Comparison of ENCODE assay signal across 1 cellular context in the genomic region with DNA sequence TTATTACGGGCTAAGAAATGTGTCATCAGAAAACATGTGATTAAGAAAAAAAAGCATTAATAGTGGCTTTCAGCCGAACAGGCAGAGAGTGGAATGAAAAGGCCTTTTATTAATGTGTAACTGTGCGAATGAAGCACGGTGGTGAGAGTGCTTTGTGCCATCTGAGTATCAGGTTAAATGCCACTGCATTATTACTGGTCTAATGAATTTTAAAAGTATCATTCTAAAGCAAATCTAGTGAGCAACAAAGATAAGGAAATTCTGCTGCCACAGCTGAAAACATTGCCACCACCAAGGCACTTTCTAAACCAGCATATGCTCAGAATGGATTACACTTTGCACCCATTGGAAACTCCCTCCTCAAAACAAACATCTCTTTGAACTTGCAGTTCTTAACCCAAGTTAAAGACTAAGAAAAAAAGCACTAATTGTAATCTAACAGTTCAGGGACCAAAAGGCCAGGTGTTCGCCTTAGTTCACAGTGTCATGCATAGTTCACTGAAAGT.
TF ChIP-seq lines count a peak whose summit lies in the region.

No MANE protein-coding gene starts in this region.

TF ChIP-seq in GM12878, 131 proteins besides CTCF, POLR2A, EP300 and RAD21 (continued from another document):
- TF ChIP-seq, protein P1, sequence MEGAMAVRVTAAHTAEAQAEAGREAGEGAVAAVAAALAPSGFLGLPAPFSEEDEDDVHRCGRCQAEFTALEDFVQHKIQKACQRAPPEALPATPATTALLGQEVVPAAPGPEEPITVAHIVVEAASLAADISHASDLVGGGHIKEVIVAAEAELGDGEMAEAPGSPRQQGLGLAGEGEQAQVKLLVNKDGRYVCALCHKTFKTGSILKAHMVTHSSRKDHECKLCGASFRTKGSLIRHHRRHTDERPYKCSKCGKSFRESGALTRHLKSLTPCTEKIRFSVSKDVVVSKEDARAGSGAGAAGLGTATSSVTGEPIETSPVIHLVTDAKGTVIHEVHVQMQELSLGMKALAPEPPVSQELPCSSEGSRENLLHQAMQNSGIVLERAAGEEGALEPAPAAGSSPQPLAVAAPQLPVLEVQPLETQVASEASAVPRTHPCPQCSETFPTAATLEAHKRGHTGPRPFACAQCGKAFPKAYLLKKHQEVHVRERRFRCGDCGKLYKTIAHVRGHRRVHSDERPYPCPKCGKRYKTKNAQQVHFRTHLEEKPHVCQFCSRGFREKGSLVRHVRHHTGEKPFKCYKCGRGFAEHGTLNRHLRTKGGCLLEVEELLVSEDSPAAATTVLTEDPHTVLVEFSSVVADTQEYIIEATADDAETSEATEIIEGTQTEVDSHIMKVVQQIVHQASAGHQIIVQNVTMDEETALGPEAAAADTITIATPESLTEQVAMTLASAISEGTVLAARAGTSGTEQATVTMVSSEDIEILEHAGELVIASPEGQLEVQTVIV (IDR thresholded peaks at IDR 0.05; ENCODE audit: borderline replicate concordance, partially characterized antibody) = no peak
- TF ChIP-seq RB1 (IDR thresholded peaks at IDR 0.05; ENCODE audit: borderline replicate concordance) (no peak), FOXK2 (IDR thresholded peaks at IDR 0.05) (no peak), RELA (IDR thresholded peaks at IDR 0.05; ENCODE audit: borderline replicate concordance, partially characterized antibody) (peak; percentile 42), ZNF207 (IDR thresholded peaks at IDR 0.05; ENCODE audit: borderline replicate concordance) (no peak), TBL1XR1 (IDR thresholded peaks at IDR 0.05; ENCODE audit: low read depth, low read length) (no peak), SRF (IDR thresholded peaks at IDR 0.05; ENCODE audit: low read depth in 2 of 2, low read length in 2 of 2) (no peak), MTA3 (IDR thresholded peaks at IDR 0.05; ENCODE audit: borderline replicate concordance, low read length) (no peak), TCF12 (IDR thresholded peaks at IDR 0.05; ENCODE audit: low read depth, low read length) (no peak), NR2C1 (IDR thresholded peaks at IDR 0.05) (peak; percentile 25; the same call in 1 of the 2 replicates), NBN (IDR thresholded peaks at IDR 0.05) (0 out of 2 replicates have a peak, but pooled peaks have one; percentile 31), SMC3 (IDR thresholded peaks at IDR 0.05; ENCODE audit: borderline replicate concordance, low read length) (no peak), HDAC6 (IDR thresholded peaks at IDR 0.05; ENCODE audit: unreplicated experiment) (no peak), CEBPB (IDR thresholded peaks at IDR 0.05; ENCODE audit: borderline replicate concordance in 1 of 2, low read depth in 2 of 2, low read length in 2 of 2) (no peak), HCFC1 (IDR thresholded peaks at IDR 0.05; ENCODE audit: low read length) (no peak), CBX5 (IDR thresholded peaks at IDR 0.05; ENCODE audit: low read depth) (no peak), POU2F2 (IDR thresholded peaks at IDR 0.05; ENCODE audit: borderline replicate concordance, low read depth, low read length) (no peak), NR2F1 (conservative IDR thresholded peaks at IDR 0.05) (peak; percentile 73; the same call in 1 of the 2 replicates), SMAD5 (IDR thresholded peaks at IDR 0.05; ENCODE audit: low read depth) (no peak), MTA2 (IDR thresholded peaks at IDR 0.05; ENCODE audit: low read depth) (peak; percentile 80), CHD4 (IDR thresholded peaks at IDR 0.05) (no peak), IKZF1 (conservative IDR thresholded peaks at IDR 0.05) (peak; percentile 51), BACH1 (IDR thresholded peaks at IDR 0.05; ENCODE audit: borderline replicate concordance) (no peak), JUNB (IDR thresholded peaks at IDR 0.05) (no peak), NFYA (IDR thresholded peaks at IDR 0.05; ENCODE audit: borderline replicate concordance, low read depth, low read length) (no peak), FOS (IDR thresholded peaks at IDR 0.05; ENCODE audit: borderline replicate concordance, extremely low read depth, insufficient read length) (no peak), ZSCAN29 (IDR thresholded peaks at IDR 0.05) (no peak), CREM (IDR thresholded peaks at IDR 0.05; ENCODE audit: low read depth) (no peak), TCF7 (IDR thresholded peaks at IDR 0.05; ENCODE audit: borderline replicate concordance) (no peak), MEF2B (IDR thresholded peaks at IDR 0.05; ENCODE audit: partially characterized antibody, poor library complexity, severe bottlenecking) (peak; percentile 27), ZNF384 (IDR thresholded peaks at IDR 0.05; ENCODE audit: borderline replicate concordance, low read depth, low read length) (peak; percentile 48), SMARCA5 (IDR thresholded peaks at IDR 0.05) (no peak), DPF2 (IDR thresholded peaks at IDR 0.05) (peak; percentile 41; the same call in 1 of the 2 replicates)
- TF ChIP-seq, protein P2, sequence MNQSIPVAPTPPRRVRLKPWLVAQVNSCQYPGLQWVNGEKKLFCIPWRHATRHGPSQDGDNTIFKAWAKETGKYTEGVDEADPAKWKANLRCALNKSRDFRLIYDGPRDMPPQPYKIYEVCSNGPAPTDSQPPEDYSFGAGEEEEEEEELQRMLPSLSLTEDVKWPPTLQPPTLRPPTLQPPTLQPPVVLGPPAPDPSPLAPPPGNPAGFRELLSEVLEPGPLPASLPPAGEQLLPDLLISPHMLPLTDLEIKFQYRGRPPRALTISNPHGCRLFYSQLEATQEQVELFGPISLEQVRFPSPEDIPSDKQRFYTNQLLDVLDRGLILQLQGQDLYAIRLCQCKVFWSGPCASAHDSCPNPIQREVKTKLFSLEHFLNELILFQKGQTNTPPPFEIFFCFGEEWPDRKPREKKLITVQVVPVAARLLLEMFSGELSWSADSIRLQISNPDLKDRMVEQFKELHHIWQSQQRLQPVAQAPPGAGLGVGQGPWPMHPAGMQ (IDR thresholded peaks at IDR 0.05; ENCODE audit: borderline replicate concordance) = no peak
- TF ChIP-seq, protein P3, sequence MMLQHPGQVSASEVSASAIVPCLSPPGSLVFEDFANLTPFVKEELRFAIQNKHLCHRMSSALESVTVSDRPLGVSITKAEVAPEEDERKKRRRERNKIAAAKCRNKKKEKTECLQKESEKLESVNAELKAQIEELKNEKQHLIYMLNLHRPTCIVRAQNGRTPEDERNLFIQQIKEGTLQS (IDR thresholded peaks at IDR 0.05; ENCODE audit: borderline replicate concordance, extremely low read depth, low read depth, low read length) = no peak
- TF ChIP-seq, protein P4, sequence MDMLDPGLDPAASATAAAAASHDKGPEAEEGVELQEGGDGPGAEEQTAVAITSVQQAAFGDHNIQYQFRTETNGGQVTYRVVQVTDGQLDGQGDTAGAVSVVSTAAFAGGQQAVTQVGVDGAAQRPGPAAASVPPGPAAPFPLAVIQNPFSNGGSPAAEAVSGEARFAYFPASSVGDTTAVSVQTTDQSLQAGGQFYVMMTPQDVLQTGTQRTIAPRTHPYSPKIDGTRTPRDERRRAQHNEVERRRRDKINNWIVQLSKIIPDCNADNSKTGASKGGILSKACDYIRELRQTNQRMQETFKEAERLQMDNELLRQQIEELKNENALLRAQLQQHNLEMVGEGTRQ (IDR thresholded peaks at IDR 0.05; ENCODE audit: borderline replicate concordance, low read depth, low read length) = no peak
- TF ChIP-seq, protein P5, sequence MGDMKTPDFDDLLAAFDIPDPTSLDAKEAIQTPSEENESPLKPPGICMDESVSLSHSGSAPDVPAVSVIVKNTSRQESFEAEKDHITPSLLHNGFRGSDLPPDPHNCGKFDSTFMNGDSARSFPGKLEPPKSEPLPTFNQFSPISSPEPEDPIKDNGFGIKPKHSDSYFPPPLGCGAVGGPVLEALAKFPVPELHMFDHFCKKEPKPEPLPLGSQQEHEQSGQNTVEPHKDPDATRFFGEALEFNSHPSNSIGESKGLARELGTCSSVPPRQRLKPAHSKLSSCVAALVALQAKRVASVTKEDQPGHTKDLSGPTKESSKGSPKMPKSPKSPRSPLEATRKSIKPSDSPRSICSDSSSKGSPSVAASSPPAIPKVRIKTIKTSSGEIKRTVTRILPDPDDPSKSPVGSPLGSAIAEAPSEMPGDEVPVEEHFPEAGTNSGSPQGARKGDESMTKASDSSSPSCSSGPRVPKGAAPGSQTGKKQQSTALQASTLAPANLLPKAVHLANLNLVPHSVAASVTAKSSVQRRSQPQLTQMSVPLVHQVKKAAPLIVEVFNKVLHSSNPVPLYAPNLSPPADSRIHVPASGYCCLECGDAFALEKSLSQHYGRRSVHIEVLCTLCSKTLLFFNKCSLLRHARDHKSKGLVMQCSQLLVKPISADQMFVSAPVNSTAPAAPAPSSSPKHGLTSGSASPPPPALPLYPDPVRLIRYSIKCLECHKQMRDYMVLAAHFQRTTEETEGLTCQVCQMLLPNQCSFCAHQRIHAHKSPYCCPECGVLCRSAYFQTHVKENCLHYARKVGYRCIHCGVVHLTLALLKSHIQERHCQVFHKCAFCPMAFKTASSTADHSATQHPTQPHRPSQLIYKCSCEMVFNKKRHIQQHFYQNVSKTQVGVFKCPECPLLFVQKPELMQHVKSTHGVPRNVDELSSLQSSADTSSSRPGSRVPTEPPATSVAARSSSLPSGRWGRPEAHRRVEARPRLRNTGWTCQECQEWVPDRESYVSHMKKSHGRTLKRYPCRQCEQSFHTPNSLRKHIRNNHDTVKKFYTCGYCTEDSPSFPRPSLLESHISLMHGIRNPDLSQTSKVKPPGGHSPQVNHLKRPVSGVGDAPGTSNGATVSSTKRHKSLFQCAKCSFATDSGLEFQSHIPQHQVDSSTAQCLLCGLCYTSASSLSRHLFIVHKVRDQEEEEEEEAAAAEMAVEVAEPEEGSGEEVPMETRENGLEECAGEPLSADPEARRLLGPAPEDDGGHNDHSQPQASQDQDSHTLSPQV (IDR thresholded peaks at IDR 0.05) = no peak
- TF ChIP-seq, protein P6, sequence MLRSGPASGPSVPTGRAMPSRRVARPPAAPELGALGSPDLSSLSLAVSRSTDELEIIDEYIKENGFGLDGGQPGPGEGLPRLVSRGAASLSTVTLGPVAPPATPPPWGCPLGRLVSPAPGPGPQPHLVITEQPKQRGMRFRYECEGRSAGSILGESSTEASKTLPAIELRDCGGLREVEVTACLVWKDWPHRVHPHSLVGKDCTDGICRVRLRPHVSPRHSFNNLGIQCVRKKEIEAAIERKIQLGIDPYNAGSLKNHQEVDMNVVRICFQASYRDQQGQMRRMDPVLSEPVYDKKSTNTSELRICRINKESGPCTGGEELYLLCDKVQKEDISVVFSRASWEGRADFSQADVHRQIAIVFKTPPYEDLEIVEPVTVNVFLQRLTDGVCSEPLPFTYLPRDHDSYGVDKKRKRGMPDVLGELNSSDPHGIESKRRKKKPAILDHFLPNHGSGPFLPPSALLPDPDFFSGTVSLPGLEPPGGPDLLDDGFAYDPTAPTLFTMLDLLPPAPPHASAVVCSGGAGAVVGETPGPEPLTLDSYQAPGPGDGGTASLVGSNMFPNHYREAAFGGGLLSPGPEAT (IDR thresholded peaks at IDR 0.05; ENCODE audit: low read depth) = peak; percentile 93
- TF ChIP-seq, protein P7, sequence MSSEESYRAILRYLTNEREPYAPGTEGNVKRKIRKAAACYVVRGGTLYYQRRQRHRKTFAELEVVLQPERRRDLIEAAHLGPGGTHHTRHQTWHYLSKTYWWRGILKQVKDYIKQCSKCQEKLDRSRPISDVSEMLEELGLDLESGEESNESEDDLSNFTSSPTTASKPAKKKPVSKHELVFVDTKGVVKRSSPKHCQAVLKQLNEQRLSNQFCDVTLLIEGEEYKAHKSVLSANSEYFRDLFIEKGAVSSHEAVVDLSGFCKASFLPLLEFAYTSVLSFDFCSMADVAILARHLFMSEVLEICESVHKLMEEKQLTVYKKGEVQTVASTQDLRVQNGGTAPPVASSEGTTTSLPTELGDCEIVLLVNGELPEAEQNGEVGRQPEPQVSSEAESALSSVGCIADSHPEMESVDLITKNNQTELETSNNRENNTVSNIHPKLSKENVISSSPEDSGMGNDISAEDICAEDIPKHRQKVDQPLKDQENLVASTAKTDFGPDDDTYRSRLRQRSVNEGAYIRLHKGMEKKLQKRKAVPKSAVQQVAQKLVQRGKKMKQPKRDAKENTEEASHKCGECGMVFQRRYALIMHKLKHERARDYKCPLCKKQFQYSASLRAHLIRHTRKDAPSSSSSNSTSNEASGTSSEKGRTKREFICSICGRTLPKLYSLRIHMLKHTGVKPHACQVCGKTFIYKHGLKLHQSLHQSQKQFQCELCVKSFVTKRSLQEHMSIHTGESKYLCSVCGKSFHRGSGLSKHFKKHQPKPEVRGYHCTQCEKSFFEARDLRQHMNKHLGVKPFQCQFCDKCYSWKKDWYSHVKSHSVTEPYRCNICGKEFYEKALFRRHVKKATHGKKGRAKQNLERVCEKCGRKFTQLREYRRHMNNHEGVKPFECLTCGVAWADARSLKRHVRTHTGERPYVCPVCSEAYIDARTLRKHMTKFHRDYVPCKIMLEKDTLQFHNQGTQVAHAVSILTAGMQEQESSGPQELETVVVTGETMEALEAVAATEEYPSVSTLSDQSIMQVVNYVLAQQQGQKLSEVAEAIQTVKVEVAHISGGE (CRISPR knock-in tag; IDR thresholded peaks at IDR 0.05) = no peak
- TF ChIP-seq, protein P8, sequence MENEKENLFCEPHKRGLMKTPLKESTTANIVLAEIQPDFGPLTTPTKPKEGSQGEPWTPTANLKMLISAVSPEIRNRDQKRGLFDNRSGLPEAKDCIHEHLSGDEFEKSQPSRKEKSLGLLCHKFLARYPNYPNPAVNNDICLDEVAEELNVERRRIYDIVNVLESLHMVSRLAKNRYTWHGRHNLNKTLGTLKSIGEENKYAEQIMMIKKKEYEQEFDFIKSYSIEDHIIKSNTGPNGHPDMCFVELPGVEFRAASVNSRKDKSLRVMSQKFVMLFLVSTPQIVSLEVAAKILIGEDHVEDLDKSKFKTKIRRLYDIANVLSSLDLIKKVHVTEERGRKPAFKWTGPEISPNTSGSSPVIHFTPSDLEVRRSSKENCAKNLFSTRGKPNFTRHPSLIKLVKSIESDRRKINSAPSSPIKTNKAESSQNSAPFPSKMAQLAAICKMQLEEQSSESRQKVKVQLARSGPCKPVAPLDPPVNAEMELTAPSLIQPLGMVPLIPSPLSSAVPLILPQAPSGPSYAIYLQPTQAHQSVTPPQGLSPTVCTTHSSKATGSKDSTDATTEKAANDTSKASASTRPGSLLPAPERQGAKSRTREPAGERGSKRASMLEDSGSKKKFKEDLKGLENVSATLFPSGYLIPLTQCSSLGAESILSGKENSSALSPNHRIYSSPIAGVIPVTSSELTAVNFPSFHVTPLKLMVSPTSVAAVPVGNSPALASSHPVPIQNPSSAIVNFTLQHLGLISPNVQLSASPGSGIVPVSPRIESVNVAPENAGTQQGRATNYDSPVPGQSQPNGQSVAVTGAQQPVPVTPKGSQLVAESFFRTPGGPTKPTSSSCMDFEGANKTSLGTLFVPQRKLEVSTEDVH (IDR thresholded peaks at IDR 0.05; ENCODE audit: low read depth, partially characterized antibody) = no peak
